Comparison of ENCODE assay signal across 2 cellular contexts in the genomic region with DNA sequence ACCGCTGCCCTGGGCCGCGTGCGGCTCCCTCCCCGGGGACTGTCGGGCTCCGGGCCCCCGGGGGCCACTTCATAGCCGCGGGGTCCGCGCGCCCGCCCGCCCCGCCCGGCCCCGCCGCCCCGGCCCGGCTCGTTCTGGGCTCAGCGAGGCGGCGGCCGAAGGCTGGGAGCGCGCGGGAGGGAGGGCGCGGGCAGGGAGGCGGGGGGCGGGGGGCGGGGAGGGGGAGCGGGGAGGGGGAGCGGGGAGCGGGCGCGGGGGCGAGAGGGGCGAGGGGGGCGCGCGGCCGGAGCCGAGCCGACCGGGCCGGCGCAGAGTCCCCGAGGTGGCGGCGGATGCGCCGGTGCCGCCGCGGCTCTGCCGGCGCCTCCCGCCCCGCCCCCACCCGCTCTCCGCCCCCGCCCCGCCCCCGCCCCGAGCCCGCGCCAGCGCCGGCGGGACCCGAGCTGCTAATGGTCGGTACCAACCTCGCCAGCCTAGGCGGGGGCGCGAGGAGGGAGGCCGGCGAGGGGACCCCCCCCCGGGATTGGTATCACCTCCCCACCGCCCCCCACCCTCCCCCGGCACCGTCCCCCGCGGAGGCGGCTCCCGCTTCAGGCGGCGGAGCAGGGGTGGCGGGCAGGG.
TF ChIP-seq lines count a peak whose summit lies in the region.

A gene with protein sequence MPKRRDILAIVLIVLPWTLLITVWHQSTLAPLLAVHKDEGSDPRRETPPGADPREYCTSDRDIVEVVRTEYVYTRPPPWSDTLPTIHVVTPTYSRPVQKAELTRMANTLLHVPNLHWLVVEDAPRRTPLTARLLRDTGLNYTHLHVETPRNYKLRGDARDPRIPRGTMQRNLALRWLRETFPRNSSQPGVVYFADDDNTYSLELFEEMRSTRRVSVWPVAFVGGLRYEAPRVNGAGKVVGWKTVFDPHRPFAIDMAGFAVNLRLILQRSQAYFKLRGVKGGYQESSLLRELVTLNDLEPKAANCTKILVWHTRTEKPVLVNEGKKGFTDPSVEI (minus strand): TSS at position 356 of the 621 bp plus-strand sequence. CDS start 24,583 bp downstream, outside the sequence.

TF ChIP-seq in liver, 16 proteins besides CTCF, POLR2A, EP300 and RAD21:
- TF ChIP-seq RXRA (IDR thresholded peaks at IDR 0.05) (no peak), JUND (IDR thresholded peaks at IDR 0.05) (no peak), SP1 (IDR thresholded peaks at IDR 0.05) (no peak), TAF1 (conservative IDR thresholded peaks at IDR 0.05) (no peak), EGR1 (IDR thresholded peaks at IDR 0.05; ENCODE audit: low read depth in 2 of 2) (no peak), YY1 (IDR thresholded peaks at IDR 0.05) (no peak), HNF4A (conservative IDR thresholded peaks at IDR 0.05) (no peak), GABPA (IDR thresholded peaks at IDR 0.05 in 1 of 2, conservative IDR thresholded peaks at IDR 0.05 in 1 of 2) (no peak), NR2F2 (IDR thresholded peaks at IDR 0.05) (no peak)
- TF ChIP-seq, protein P1, sequence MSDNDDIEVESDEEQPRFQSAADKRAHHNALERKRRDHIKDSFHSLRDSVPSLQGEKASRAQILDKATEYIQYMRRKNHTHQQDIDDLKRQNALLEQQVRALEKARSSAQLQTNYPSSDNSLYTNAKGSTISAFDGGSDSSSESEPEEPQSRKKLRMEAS (IDR thresholded peaks at IDR 0.05) = no peak
- TF ChIP-seq, protein P2, sequence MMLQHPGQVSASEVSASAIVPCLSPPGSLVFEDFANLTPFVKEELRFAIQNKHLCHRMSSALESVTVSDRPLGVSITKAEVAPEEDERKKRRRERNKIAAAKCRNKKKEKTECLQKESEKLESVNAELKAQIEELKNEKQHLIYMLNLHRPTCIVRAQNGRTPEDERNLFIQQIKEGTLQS (IDR thresholded peaks at IDR 0.05) = no peak
TF ChIP-seq in liver: peak in this region for 0.

TF ChIP-seq in HepG2, 621 proteins besides CTCF, POLR2A, EP300 and RAD21:
- TF ChIP-seq ZSCAN25 (CRISPR knock-in tag; IDR thresholded peaks at IDR 0.05) = no peak
- no peak for TF ChIP-seq ZNF331 (CRISPR knock-in tag; IDR thresholded peaks at IDR 0.05)
- TF ChIP-seq POLR2AphosphoS2 (IDR thresholded peaks at IDR 0.05; ENCODE audit: low read depth, low read length) = no peak
- TF ChIP-seq, protein P3, sequence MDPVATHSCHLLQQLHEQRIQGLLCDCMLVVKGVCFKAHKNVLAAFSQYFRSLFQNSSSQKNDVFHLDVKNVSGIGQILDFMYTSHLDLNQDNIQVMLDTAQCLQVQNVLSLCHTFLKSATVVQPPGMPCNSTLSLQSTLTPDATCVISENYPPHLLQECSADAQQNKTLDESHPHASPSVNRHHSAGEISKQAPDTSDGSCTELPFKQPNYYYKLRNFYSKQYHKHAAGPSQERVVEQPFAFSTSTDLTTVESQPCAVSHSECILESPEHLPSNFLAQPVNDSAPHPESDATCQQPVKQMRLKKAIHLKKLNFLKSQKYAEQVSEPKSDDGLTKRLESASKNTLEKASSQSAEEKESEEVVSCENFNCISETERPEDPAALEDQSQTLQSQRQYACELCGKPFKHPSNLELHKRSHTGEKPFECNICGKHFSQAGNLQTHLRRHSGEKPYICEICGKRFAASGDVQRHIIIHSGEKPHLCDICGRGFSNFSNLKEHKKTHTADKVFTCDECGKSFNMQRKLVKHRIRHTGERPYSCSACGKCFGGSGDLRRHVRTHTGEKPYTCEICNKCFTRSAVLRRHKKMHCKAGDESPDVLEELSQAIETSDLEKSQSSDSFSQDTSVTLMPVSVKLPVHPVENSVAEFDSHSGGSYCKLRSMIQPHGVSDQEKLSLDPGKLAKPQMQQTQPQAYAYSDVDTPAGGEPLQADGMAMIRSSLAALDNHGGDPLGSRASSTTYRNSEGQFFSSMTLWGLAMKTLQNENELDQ (CRISPR knock-in tag; IDR thresholded peaks at IDR 0.05; ENCODE audit: borderline replicate concordance) = no peak
- no peak for TF ChIP-seq RBFOX2 (IDR thresholded peaks at IDR 0.05; ENCODE audit: low read depth, low read length)
- no peak for TF ChIP-seq SIX1 (CRISPR knock-in tag; IDR thresholded peaks at IDR 0.05; ENCODE audit: borderline replicate concordance)
